In the genomic region with DNA sequence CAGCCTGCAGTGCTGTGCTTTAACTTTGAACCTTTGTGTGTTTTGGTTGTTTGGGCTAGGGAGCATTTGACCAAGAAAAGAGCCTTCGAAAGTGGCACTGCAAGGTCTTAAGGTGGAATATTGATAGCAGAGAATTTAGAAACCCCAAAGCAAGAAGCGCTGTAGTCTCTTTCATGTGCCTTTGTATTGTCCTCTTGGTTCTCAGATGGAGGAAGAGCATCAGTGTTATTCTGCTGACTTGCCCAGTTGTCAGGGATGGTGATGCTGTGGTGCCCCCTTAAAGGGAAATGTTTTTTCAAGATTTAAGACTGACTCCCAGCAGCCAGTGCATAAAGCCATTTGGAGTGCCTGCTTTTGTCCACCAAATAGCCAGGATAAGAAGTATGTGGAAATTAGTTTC, we compare ENCODE assay signal across 6 cellular contexts.
"Had no signal": no experiment of that assay in that cellular context is flagged by ENCODE, and none has a peak within 500 bp of the region (broad histone marks: within the 10 kb centered on the region; RNA-seq: fewer than 3 reads in every experiment).

No MANE protein-coding gene starts in this region.

- DNase-seq: IMR-90, KBM-7, KG1 had no signal

- FAIRE-seq: HTR-8/SVneo, K562 had no signal

- H3K27ac ChIP-seq: HL-60 had no signal

- ATAC-seq: K562 had no signal

- H3K4me3 ChIP-seq: K562 had no signal
